Comparison of ENCODE assay signal across 8 cellular contexts in the genomic region with DNA sequence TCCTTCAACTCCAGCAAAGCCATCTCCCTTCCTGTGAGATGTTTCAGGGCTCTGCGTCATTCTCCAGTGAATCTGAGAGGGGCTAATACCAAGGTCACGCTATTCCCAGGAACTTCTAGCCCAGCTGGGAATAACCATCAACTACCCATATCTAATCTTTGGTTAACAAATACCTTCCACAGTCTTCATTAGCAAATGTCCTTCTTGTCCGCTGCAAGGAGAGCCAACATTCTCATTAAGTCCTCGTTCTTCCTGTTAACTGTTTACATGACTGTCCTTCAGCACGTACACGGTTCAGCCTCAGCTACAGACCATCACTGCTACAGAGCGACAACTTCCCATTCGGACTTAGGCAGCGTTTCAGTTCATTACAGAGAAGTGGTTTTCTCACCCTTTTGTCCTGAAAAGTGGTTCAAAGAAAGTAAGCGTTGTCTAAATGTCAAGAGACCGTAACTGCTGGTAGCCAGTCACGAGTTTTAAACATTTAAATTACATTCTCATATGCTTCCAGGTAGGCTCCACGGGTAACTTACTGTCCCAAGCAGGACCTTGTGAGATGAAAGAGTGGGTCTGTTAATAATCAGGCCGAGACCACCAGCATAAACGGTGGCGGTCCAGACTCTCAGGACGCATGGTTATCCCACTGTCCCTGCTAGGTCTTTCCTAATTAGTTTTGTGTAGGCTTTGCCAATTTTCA.
A peak's percentile ranks its signal among the peaks of the same experiment; 100 is the strongest.
DNase-seq lines count a peak whose midpoint lies in the region; ATAC-seq and TF ChIP-seq lines count a peak whose summit lies in the region.

No MANE protein-coding gene starts in this region.

- no peaks in the 10 kb centered on the region for H3K9me3 ChIP-seq in BE2C

- H3K4me1 ChIP-seq in BE2C, result peaks cover 22% of the 10 kb centered on the region

- peak overlapping the region; percentile 83 to 85 for H3K27ac ChIP-seq in coronary artery

- peak overlapping the region; percentile 82 for H3K4me3 Mint-ChIP-seq in natural killer cell treated with Interleukin-12 subunit alpha and Interleukin-12 subunit beta and Interleukin-15 and Interleukin-18, amount 100 ng/mL, for 72 hours

- peak overlapping the region; percentile 85 to 88 for H3K27ac Mint-ChIP-seq in natural killer cell treated with Interleukin-12 subunit alpha and Interleukin-12 subunit beta and Interleukin-15 and Interleukin-18, amount 100 ng/mL, for 72 hours

- H3K27me3 Mint-ChIP-seq in natural killer cell treated with Interleukin-12 subunit alpha and Interleukin-12 subunit beta and Interleukin-15 and Interleukin-18, amount 100 ng/mL, for 72 hours, result no peaks in the 10 kb centered on the region

- DNase-seq in coronary artery (ENCODE audit: low spot score) (no peak), BE2C (no peak), SKM-1 treated with dmso at 0.1 percent for 144 hours (lab: John Stamatoyannopoulos, UW; ENCODE audit: unreplicated experiment) (no peak)
- no peak for DNase-seq in natural killer cell treated with Interleukin-12 subunit alpha and Interleukin-12 subunit beta and Interleukin-15 and Interleukin-18, amount 100 ng/mL, for 72 hours (ENCODE audit: low spot score)
- DNase-seq in activated effector memory CD4-positive, alpha-beta T cell treated with anti-CD3 and anti-CD28 coated beads, Interleukin-2, amount 50 U/mL, for 16 hours, result no peak
- no peak for DNase-seq in activated CD8-positive, alpha-beta memory T cell treated with anti-CD3 and anti-CD28 coated beads, Interleukin-2, amount 50 U/mL, for 4 hours

- TF ChIP-seq CTCF in coronary artery (IDR thresholded peaks at IDR 0.05) (no peak), BE2C (IDR thresholded peaks at IDR 0.05; ENCODE audit: low read depth, low read length) (no peak)

- H3K9me3 Mint-ChIP-seq in natural killer cell treated with Interleukin-12 subunit alpha and Interleukin-12 subunit beta and Interleukin-15 and Interleukin-18, amount 100 ng/mL, for 72 hours, result no peaks in the 10 kb centered on the region

- H3K27me3 ChIP-seq in BE2C, result no peaks in the 10 kb centered on the region

- H3K4me3 ChIP-seq in coronary artery (peak overlapping the region; percentile 67), BE2C (ENCODE audit: low read depth, low read length) (no peak overlapping the region; the same call in 1 of the 2 replicates)

- peaks cover 57 to 61% of the 10 kb centered on the region in 2 donors for H3K4me1 Mint-ChIP-seq in natural killer cell treated with Interleukin-12 subunit alpha and Interleukin-12 subunit beta and Interleukin-15 and Interleukin-18, amount 100 ng/mL, for 72 hours (ENCODE audit: low read depth in 2 of 2)

- peaks cover 2% of the 10 kb centered on the region for H3K36me3 Mint-ChIP-seq in natural killer cell treated with Interleukin-12 subunit alpha and Interleukin-12 subunit beta and Interleukin-15 and Interleukin-18, amount 100 ng/mL, for 72 hours

- H3K36me3 ChIP-seq in BE2C, result peaks cover 12% of the 10 kb centered on the region

- ATAC-seq in GM18870 (IDR thresholded peaks at IDR 0.05; ENCODE audit: unreplicated experiment) (peak; percentile 17), HG03378 (IDR thresholded peaks at IDR 0.05; ENCODE audit: unreplicated experiment) (peak; percentile 20)
- peak in 1 of 2 donors; percentile 54 for ATAC-seq in natural killer cell treated with Interleukin-12 subunit alpha and Interleukin-12 subunit beta and Interleukin-15 and Interleukin-18, amount 100 ng/mL, for 72 hours
